Comparison of ENCODE assay signal across 13 cellular contexts in the genomic region with DNA sequence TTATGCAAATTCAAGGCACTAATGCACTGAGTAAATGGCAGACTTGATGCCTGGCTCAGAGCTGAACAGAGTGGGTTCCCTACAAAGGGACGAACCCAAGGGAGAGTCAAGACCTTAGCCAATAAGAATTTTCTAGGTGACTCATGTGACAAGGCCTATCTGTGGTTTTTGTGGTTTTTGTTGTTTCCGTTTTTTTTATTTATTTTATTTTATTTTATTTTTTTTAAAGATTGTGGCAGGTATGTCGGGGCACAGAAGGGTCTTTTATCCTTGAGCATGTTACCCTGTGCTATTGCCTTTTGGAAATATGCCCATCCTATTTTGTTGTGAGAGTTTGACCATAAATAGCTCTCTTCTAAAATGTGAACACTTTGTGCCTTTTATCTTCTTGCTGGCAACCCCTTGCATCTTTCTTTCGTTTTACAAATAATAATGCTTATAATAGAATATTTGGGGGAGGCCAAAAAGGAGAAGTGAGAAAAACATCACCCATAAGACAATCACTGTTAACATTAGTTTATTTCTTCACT.
A peak's percentile ranks its signal among the peaks of the same experiment; 100 is the strongest.
DNase-seq lines count a peak whose midpoint lies in the region; ATAC-seq and TF ChIP-seq lines count a peak whose summit lies in the region.
"Had no signal": no experiment of that assay in that cellular context is flagged by ENCODE, and none has a peak within 500 bp of the region (broad histone marks: within the 10 kb centered on the region; RNA-seq: fewer than 3 reads in every experiment).

No MANE protein-coding gene starts in this region.

- DNase-seq in DND-41 (peak; percentile 22), GM19240 (ENCODE audit: insufficient read length, low spot score) (peak; percentile 46), H4 (ENCODE audit: low spot score) (no peak), cortex of kidney (lab: John Stamatoyannopoulos, UW) (no peak), NCI-H1436 (lab: John Stamatoyannopoulos, UW) (no peak), caudate nucleus (lab: John Stamatoyannopoulos, UW) (no peak)
- DNase-seq: effector memory CD4-positive, alpha-beta T cell; mucosa of descending colon had no signal

- H3K27ac ChIP-seq in DND-41 (ENCODE audit: low read length): no peak overlapping the region
- no peak overlapping the region for H3K27ac ChIP-seq in caudate nucleus (ENCODE audit: low read depth, low read length)
- H3K27ac ChIP-seq: hepatocyte, skin epidermis had no signal

- H3K4me2 ChIP-seq in DND-41 (ENCODE audit: insufficient read depth, low read length): no peak overlapping the region; the same call in 1 of the 2 replicates
- H3K4me2 ChIP-seq: hepatocyte had no signal

- TF ChIP-seq CTCF in DND-41 (IDR thresholded peaks at IDR 0.05; ENCODE audit: borderline replicate concordance, extremely low read depth, low read length, poor library complexity, severe bottlenecking): no peak

- no peaks in the 10 kb centered on the region for H3K27me3 ChIP-seq in DND-41 (ENCODE audit: insufficient read depth, low read length, poor library complexity)
- H3K27me3 ChIP-seq: hepatocyte had no signal

- H3K36me3 ChIP-seq in DND-41 (ENCODE audit: insufficient read depth, low read length): no peaks in the 10 kb centered on the region

- H3K9me3 ChIP-seq in DND-41 (ENCODE audit: insufficient read depth, low read length, severe bottlenecking): no peaks in the 10 kb centered on the region
- H3K9me3 ChIP-seq: mucosa of descending colon had no signal

- no peak overlapping the region for H2AFZ ChIP-seq in DND-41 (ENCODE audit: low read depth, low read length)
- H2AFZ ChIP-seq: hepatocyte had no signal

- H3K4me3 ChIP-seq in DND-41 (ENCODE audit: low read depth in 1 of 2, low read length in 2 of 2): no peak overlapping the region
- H3K4me3 ChIP-seq: hepatocyte, mucosa of descending colon, skin epidermis had no signal

- H3K79me2 ChIP-seq in DND-41 (ENCODE audit: insufficient read depth, low read length): no peaks in the 10 kb centered on the region
- H3K79me2 ChIP-seq: hepatocyte had no signal

- peaks cover 31% of the 10 kb centered on the region for H3K4me1 ChIP-seq in DND-41 (ENCODE audit: insufficient read depth, low read length)

- ATAC-seq in DND-41 (ENCODE audit: insufficient read depth, low read depth): peak; percentile 73
- peak; percentile 98 for ATAC-seq in HG02763 (IDR thresholded peaks at IDR 0.05; ENCODE audit: unreplicated experiment)
- peak; percentile 99 for ATAC-seq in HG03521 (IDR thresholded peaks at IDR 0.05; ENCODE audit: unreplicated experiment)
- ATAC-seq: activated CD4-positive, CD25-positive, alpha-beta regulatory T cell treated with anti-CD3 and anti-CD28 coated beads, Interleukin-2, amount 50 U/mL, for 24 hours; mucosa of descending colon had no signal

- H3K9ac ChIP-seq in DND-41 (ENCODE audit: low read depth, low read length): no peak overlapping the region

- no peaks in the 10 kb centered on the region for H4K20me1 ChIP-seq in DND-41 (ENCODE audit: insufficient read depth, low read length)

Comparison
In these comparisons a context has a peak if more than half of its experiments do, and no peak if none do; other contexts are left out.
1. DNase-seq: peak in DND-41 (single experiment) and GM19240 (single experiment); none in H4 (single experiment), cortex of kidney (single experiment), NCI-H1436 (single experiment) and caudate nucleus (0 of 61).
2. Peak in every context shown above with its lines, with median percentiles within 50 percentile points of each other: ATAC-seq.